In the genomic region with DNA sequence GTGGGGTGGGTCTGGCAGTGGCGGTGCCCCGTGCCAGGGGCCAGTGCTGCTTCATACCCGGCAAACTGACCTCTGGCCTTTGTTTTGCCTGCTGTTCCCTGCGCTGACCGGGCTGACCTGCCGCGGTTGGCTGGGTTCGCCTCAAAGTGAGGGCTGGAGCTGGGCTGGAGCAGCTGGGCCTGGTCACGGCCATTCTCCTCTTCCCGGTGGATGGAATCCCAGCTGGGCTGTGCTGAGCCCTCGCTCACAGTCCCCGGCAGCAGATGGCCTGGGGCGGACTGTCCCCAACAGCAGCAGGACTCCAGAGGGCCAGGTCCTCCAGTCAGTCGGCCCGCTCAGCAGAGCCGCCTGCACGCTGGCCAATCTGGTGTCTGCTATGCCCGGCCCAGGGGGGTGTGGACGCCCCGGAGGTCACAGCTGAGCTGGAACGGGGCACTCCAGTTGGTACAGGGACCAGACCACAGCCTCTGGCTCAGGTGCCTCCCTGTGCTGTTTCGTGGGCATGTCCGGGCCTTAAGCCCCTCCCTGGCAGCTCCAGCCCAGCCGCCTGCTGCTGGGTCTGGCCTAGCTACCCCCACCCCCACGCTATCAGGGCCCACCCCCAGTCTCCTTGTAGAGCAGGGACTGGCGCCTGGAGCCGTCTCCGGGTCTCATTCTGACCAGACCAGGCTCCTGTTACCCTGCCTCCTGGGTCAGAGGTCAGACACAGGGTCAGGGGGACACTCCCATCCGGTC, we compare ENCODE assay signal across 10 cellular contexts. TPM values are rescaled to one million over a fixed set of nuclear protein-coding genes. Genes with fewer than 3 reads are reported as not detected.
DNase-seq lines count a peak whose midpoint lies in the region; ATAC-seq and TF ChIP-seq lines count a peak whose summit lies in the region.
"Had no signal": no experiment of that assay in that cellular context is flagged by ENCODE, and none has a peak within 500 bp of the region (broad histone marks: within the 10 kb centered on the region; RNA-seq: fewer than 3 reads in every experiment).

No MANE protein-coding gene starts in this region.

- CTCF ChIA-PET in CD4-positive, alpha-beta T cell (lab: Charles Lee): no interaction called here

- H4K20me1 ChIP-seq in GM23338 (replicated peaks; ENCODE audit: insufficient read depth): 0 out of 2 replicates have a peak, but pooled peaks cover 2% of the 10 kb centered on the region

- no peak for DNase-seq in GM23338 (ENCODE audit: low spot score)
- peak in 1 of 10 donors; percentile 75 for DNase-seq in dorsolateral prefrontal cortex
- DNase-seq in neural crest cell (ENCODE audit: low read depth, low spot score): peak; percentile 65
- no peak for DNase-seq in CD4-positive, alpha-beta T cell
- DNase-seq: SW 1271 had no signal

- no peaks in the 10 kb centered on the region for H3K79me2 ChIP-seq in GM23338 (replicated peaks; ENCODE audit: insufficient read depth)

- intact Hi-C loops in dorsolateral prefrontal cortex (cut with DNase I): no loop called here
- intact Hi-C loops in CD4-positive, alpha-beta T cell (cut with DNase I, micrococcal nuclease): no loop called here

- no peak overlapping the region for H3K4me3 ChIP-seq in GM23338
- no peak overlapping the region for H3K4me3 ChIP-seq in dorsolateral prefrontal cortex
- H3K4me3 ChIP-seq: BLaER1 had no signal

- H3K27ac Mint-ChIP-seq in GM23338 (peak overlapping the region; percentile 89), neural crest cell (ENCODE audit: unreplicated experiment) (peak overlapping the region; percentile 86)
- H3K27ac Mint-ChIP-seq in CD4-positive, alpha-beta T cell: no peak overlapping the region
- H3K27ac Mint-ChIP-seq: memory B cell had no signal

- H3K9me3 ChIP-seq in CD4-positive, alpha-beta T cell (ENCODE audit: control insufficient read depth, low read length): no peaks in the 10 kb centered on the region
- H3K9me3 ChIP-seq: BLaER1 had no signal

- ATAC-seq in GM23338 (peak; percentile 37), HG03095 (IDR thresholded peaks at IDR 0.05; ENCODE audit: unreplicated experiment) (no peak), GM21737 (IDR thresholded peaks at IDR 0.05; ENCODE audit: unreplicated experiment) (no peak)
- ATAC-seq in CD4-positive, alpha-beta T cell (ENCODE audit: poor library complexity): no peak

- H3K27me3 ChIP-seq in GM23338 (ENCODE audit: insufficient read depth): no peaks in the 10 kb centered on the region
- H3K27me3 ChIP-seq in dorsolateral prefrontal cortex: no peaks in the 10 kb centered on the region
- H3K27me3 ChIP-seq in CD4-positive, alpha-beta T cell (ENCODE audit: control insufficient read depth, insufficient read depth, low read length): no peaks in the 10 kb centered on the region
- H3K27me3 ChIP-seq: BLaER1 had no signal

- no peak overlapping the region for H3K4me3 Mint-ChIP-seq in GM23338
- peak overlapping the region; percentile 84 for H3K4me3 Mint-ChIP-seq in neural crest cell
- no peak overlapping the region for H3K4me3 Mint-ChIP-seq in CD4-positive, alpha-beta T cell
- H3K4me3 Mint-ChIP-seq: IgD-negative memory B cell, memory B cell had no signal

- no peaks in the 10 kb centered on the region; the same call in 2 of the 3 replicates for H3K36me3 Mint-ChIP-seq in GM23338 (ENCODE audit: low read depth)
- H3K36me3 Mint-ChIP-seq in neural crest cell (ENCODE audit: low read depth): peaks cover 3% of the 10 kb centered on the region
- H3K36me3 Mint-ChIP-seq in CD4-positive, alpha-beta T cell (ENCODE audit: low read depth): no peaks in the 10 kb centered on the region

- H3K9me3 Mint-ChIP-seq in GM23338 (no peaks in the 10 kb centered on the region), neural crest cell (no peaks in the 10 kb centered on the region)
- H3K9me3 Mint-ChIP-seq in CD4-positive, alpha-beta T cell: no peaks in the 10 kb centered on the region
- H3K9me3 Mint-ChIP-seq: IgD-negative memory B cell, memory B cell had no signal

- H3K9me2 ChIP-seq in GM23338 (ENCODE audit: insufficient read depth): no peaks in the 10 kb centered on the region

- H3K4me1 ChIP-seq in GM23338 (ENCODE audit: insufficient read depth): peaks cover 13% of the 10 kb centered on the region

- no peak overlapping the region for H2AFZ ChIP-seq in GM23338

- peak overlapping the region; percentile 74 for H3K4me2 ChIP-seq in GM23338

- H3K27ac ChIP-seq in GM23338 (ENCODE audit: low read depth): peak overlapping the region; percentile 74; the same call in 1 of the 2 replicates
- H3K27ac ChIP-seq in dorsolateral prefrontal cortex: peak overlapping the region in 47 of 59 donors; percentile 8 to 82 (median 57)
- H3K27ac ChIP-seq in CD4-positive, alpha-beta T cell (ENCODE audit: low read depth, low read length): no peak overlapping the region

- POLR2A ChIA-PET in CD4-positive, alpha-beta T cell (lab: Charles Lee): no interaction called here

- no peaks in the 10 kb centered on the region for H3F3A ChIP-seq in GM23338 (replicated peaks; ENCODE audit: low read depth)

- no peaks in the 10 kb centered on the region for H3K36me3 ChIP-seq in GM23338 (ENCODE audit: insufficient read depth)

- H3K27me3 Mint-ChIP-seq in GM23338 (ENCODE audit: insufficient read depth, low read depth, poor library complexity) (peaks cover 16% of the 10 kb centered on the region), neural crest cell (ENCODE audit: low read depth) (peaks cover 2% of the 10 kb centered on the region)
- H3K27me3 Mint-ChIP-seq in CD4-positive, alpha-beta T cell: no peaks in the 10 kb centered on the region
- H3K27me3 Mint-ChIP-seq: IgD-negative memory B cell had no signal

- peaks cover 16% of the 10 kb centered on the region for H3K4me1 Mint-ChIP-seq in GM23338
- H3K4me1 Mint-ChIP-seq in neural crest cell: peaks cover 16% of the 10 kb centered on the region
- no peaks in the 10 kb centered on the region for H3K4me1 Mint-ChIP-seq in CD4-positive, alpha-beta T cell (ENCODE audit: low read depth)
- H3K4me1 Mint-ChIP-seq: IgD-negative memory B cell had no signal

- TF ChIP-seq CTCF in GM23338 (conservative IDR thresholded peaks at IDR 0.05; ENCODE audit: low read depth in 2 of 2) (no peak), dorsolateral prefrontal cortex (IDR thresholded peaks at IDR 0.05 in 54 of 56, conservative IDR thresholded peaks at IDR 0.05 in 2 of 56; ENCODE audit: low read depth in 1 of 56, partially characterized antibody in 56 of 56) (no peak), neural crest cell (conservative IDR thresholded peaks at IDR 0.05) (no peak)
- no peak for TF ChIP-seq CTCF in CD4-positive, alpha-beta T cell (IDR thresholded peaks at IDR 0.05)

TF ChIP-seq in GM23338, 12 proteins besides CTCF, POLR2A, EP300 and RAD21 (continues in another document):
- TF ChIP-seq, protein P1, sequence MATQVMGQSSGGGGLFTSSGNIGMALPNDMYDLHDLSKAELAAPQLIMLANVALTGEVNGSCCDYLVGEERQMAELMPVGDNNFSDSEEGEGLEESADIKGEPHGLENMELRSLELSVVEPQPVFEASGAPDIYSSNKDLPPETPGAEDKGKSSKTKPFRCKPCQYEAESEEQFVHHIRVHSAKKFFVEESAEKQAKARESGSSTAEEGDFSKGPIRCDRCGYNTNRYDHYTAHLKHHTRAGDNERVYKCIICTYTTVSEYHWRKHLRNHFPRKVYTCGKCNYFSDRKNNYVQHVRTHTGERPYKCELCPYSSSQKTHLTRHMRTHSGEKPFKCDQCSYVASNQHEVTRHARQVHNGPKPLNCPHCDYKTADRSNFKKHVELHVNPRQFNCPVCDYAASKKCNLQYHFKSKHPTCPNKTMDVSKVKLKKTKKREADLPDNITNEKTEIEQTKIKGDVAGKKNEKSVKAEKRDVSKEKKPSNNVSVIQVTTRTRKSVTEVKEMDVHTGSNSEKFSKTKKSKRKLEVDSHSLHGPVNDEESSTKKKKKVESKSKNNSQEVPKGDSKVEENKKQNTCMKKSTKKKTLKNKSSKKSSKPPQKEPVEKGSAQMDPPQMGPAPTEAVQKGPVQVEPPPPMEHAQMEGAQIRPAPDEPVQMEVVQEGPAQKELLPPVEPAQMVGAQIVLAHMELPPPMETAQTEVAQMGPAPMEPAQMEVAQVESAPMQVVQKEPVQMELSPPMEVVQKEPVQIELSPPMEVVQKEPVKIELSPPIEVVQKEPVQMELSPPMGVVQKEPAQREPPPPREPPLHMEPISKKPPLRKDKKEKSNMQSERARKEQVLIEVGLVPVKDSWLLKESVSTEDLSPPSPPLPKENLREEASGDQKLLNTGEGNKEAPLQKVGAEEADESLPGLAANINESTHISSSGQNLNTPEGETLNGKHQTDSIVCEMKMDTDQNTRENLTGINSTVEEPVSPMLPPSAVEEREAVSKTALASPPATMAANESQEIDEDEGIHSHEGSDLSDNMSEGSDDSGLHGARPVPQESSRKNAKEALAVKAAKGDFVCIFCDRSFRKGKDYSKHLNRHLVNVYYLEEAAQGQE (IDR thresholded peaks at IDR 0.05; ENCODE audit: unreplicated experiment): no peak
- TF ChIP-seq POLR2AphosphoS5 (IDR thresholded peaks at IDR 0.05; ENCODE audit: low read depth): no peak
- TF ChIP-seq ZNF114 (CRISPR knock-in tag; IDR thresholded peaks at IDR 0.05): no peak

RNA-seq across cellular contexts. Expression of a gene that starts 1.3 kb away (rescaled TPM):
- total RNA-seq in GM23338 (2014; rRNA removed; shearing (Covaris generic)): 6.8 and 11.2 TPM in 2 replicates
- 3.5 and 4.0 TPM in 2 replicates for polyA plus RNA-seq in GM23338 (2016; fragmentation: Nextera tagmentation; extraction: Ambion mirVana)
- total RNA-seq in dorsolateral prefrontal cortex (10 to 100 TPM in 3 of 120 experiments, 1 to 10 TPM in 117; 1.2 to 14.8 (median 4.0) TPM), neural crest cell (8.1 and 8.5 TPM in 2 replicates)
- total RNA-seq in CD4-positive, alpha-beta T cell: under 1 TPM; 0.64 to 0.99 TPM
- polyA plus RNA-seq: IgD-negative memory B cell had no signal

RNA-seq across cellular contexts. Expression of a gene that starts 6.6 kb away (rescaled TPM):
- total RNA-seq in GM23338 (2014; rRNA removed; shearing (Covaris generic)): 131 and 153 TPM in 2 replicates
- 223 and 225 TPM in 2 replicates for polyA plus RNA-seq in GM23338 (2016; fragmentation: Nextera tagmentation; extraction: Ambion mirVana)
- total RNA-seq in dorsolateral prefrontal cortex: 100 to 1,000 TPM in 17 of 120 experiments, 10 to 100 TPM in 103; 51.9 to 123 (median 84.4) TPM
- total RNA-seq in neural crest cell: 73.4 and 75.3 TPM in 2 replicates
- 10 to 100 TPM; 39.5 to 39.6 TPM for total RNA-seq in CD4-positive, alpha-beta T cell

RNA-seq across cellular contexts. Expression of a gene that starts 12.2 kb away (rescaled TPM):
- 53.2 and 64.3 TPM in 2 replicates for total RNA-seq in GM23338 (2014; rRNA removed; shearing (Covaris generic))
- polyA plus RNA-seq in GM23338 (2016; fragmentation: Nextera tagmentation; extraction: Ambion mirVana): 67.7 and 80.2 TPM in 2 replicates
- total RNA-seq in dorsolateral prefrontal cortex (10 to 100 TPM; 24.1 to 97.3 (median 38.0) TPM), neural crest cell (16.2 and 17.6 TPM in 2 replicates)
- total RNA-seq in CD4-positive, alpha-beta T cell: 10 to 100 TPM; 11.4 to 14.6 TPM

RNA-seq across cellular contexts. Expression of a gene that starts 19.7 kb away (rescaled TPM):
- total RNA-seq in GM23338 (2014; rRNA removed; shearing (Covaris generic)): 42.2 and 44.4 TPM in 2 replicates
- 25.9 and 26.3 TPM in 2 replicates for polyA plus RNA-seq in GM23338 (2016; fragmentation: Nextera tagmentation; extraction: Ambion mirVana)
- total RNA-seq in dorsolateral prefrontal cortex (10 to 100 TPM; 12.5 to 50.4 (median 25.7) TPM), neural crest cell (95.8 and 97.0 TPM in 2 replicates)
- 10 to 100 TPM in 1 of 2 experiments, 1 to 10 TPM in 1; 8.1 to 10.3 TPM for total RNA-seq in CD4-positive, alpha-beta T cell

RNA-seq across cellular contexts. Expression of a gene that starts 38.5 kb away (rescaled TPM):
- total RNA-seq in GM23338 (2014; rRNA removed; shearing (Covaris generic)): 93.8 and 129 TPM in 2 replicates
- polyA plus RNA-seq in GM23338 (2016; fragmentation: Nextera tagmentation; extraction: Ambion mirVana): 159 and 163 TPM in 2 replicates
- total RNA-seq in dorsolateral prefrontal cortex: 100 to 1,000 TPM in 63 of 120 experiments, 10 to 100 TPM in 57; 69.8 to 145 (median 101) TPM
- 171 and 189 TPM in 2 replicates for total RNA-seq in neural crest cell
- 100 to 1,000 TPM; 202 to 209 TPM for total RNA-seq in CD4-positive, alpha-beta T cell
